Comparison of ENCODE assay signal across 1 cellular context in genomic region chr1:116445534-116445933, GRCh38.
TF ChIP-seq lines count a peak whose summit lies in the region.

No MANE protein-coding gene starts in this region.

TF ChIP-seq in HepG2, 621 proteins besides CTCF, POLR2A, EP300 and RAD21 (continued from another document):
- TF ChIP-seq NR2F2 (IDR thresholded peaks at IDR 0.05; ENCODE audit: borderline replicate concordance, low read depth) (0 out of 2 replicates have a peak, but pooled peaks have one; percentile 45), MBD4 (IDR thresholded peaks at IDR 0.05; ENCODE audit: borderline replicate concordance, low read length) (no peak), CEBPZ (IDR thresholded peaks at IDR 0.05; ENCODE audit: low read length) (no peak), RARA (CRISPR knock-in tag; IDR thresholded peaks at IDR 0.05) (peak; percentile 74), NR2F1 (CRISPR knock-in tag; IDR thresholded peaks at IDR 0.05) (0 out of 4 replicates have a peak, but pooled peaks of 1 of the 2 experiments have one; percentile 15), SAFB2 (CRISPR knock-in tag; IDR thresholded peaks at IDR 0.05; ENCODE audit: borderline replicate concordance, low read depth) (no peak)
